20 cellular contexts compared by ENCODE assay signal in genomic region chr12:124354400-124354799, GRCh38. TPM values are rescaled to one million over a fixed set of nuclear protein-coding genes. Genes with fewer than 3 reads are reported as not detected.
A peak's percentile ranks its signal among the peaks of the same experiment; 100 is the strongest.
DNase-seq lines count a peak whose midpoint lies in the region; ATAC-seq and TF ChIP-seq lines count a peak whose summit lies in the region.
"Had no signal": no experiment of that assay in that cellular context is flagged by ENCODE, and none has a peak within 500 bp of the region (broad histone marks: within the 10 kb centered on the region; RNA-seq: fewer than 3 reads in every experiment).

No MANE protein-coding gene starts in this region.

- H3K36me3 ChIP-seq in breast epithelium (no peaks in the 10 kb centered on the region), mammary epithelial cell (ENCODE audit: insufficient read depth, low read length) (peaks cover 22% of the 10 kb centered on the region), gastroesophageal sphincter (peaks cover 0 to 100% of the 10 kb centered on the region in 2 donors), tibial nerve (peaks cover 6 to 100% (median 36%) of the 10 kb centered on the region in 3 donors)

- DNase-seq in breast epithelium (ENCODE audit: low spot score in 2 of 2): no peak
- no peak for DNase-seq in mammary epithelial cell
- DNase-seq in RWPE1 (ENCODE audit: low spot score): no peak
- no peak for DNase-seq in tibial nerve (ENCODE audit: low spot score in 2 of 2)
- no peak for DNase-seq in kidney glomerular epithelial cell (lab: John Stamatoyannopoulos, UW)
- DNase-seq: AML-193; Calu3; CD8-positive, alpha-beta T cell; DMS79 treated with DMSO at 0.1 percent for 48 hours; GF-D8; GOT3; H7; HFFc6 had no signal

- 84% methylated on average over 7 of the region's 13 CpGs for WGBS in mammary epithelial cell (ENCODE audit: low coverage, missing lambda C conversion rate)
- WGBS in gastroesophageal sphincter (ENCODE audit: low coverage in 1 of 2), 2 donors: no CpG with 5 or more reads among the region's 13 CpGs
- 82% methylated on average over 7 to 11 of the region's 13 CpGs for WGBS in tibial nerve, 2 donors

- CTCF ChIA-PET in mammary epithelial cell (lab: Charles Lee; ENCODE audit: low non-redundant PET) (no interaction called here), RWPE1 (lab: Yijun Ruan, JAX) (interaction anchor here (0.6 kb wide), 1 partner anchor 9 kb away, joined by 3 read pairs; no protein-coding TSS in a partner anchor)

- TF ChIP-seq CTCF in breast epithelium (IDR thresholded peaks at IDR 0.05) (no peak), mammary epithelial cell (conservative IDR thresholded peaks at IDR 0.05 in 1 of 2, IDR thresholded peaks at IDR 0.05 in 1 of 2; ENCODE audit: extremely low read depth in 1 of 2, insufficient read depth in 1 of 2, low read depth in 1 of 2, low read length in 2 of 2) (no peak), RWPE1 (conservative IDR thresholded peaks at IDR 0.05; ENCODE audit: low read depth) (no peak), gastroesophageal sphincter (IDR thresholded peaks at IDR 0.05) (no peak), tibial nerve (IDR thresholded peaks at IDR 0.05) (no peak)

- H3K27ac ChIP-seq in breast epithelium (peak overlapping the region; percentile 33 to 68), mammary epithelial cell (ENCODE audit: insufficient read depth, low read depth, low read length) (no peak overlapping the region), RWPE1 (peak overlapping the region; percentile 66), gastroesophageal sphincter (peak overlapping the region in 3 of 4 donors; percentile 26 to 54 (median 35)), tibial nerve (peak overlapping the region in 3 of 4 donors; percentile 19 to 78 (median 60))
- H3K27ac ChIP-seq: 22Rv1 had no signal

- H3K9me3 ChIP-seq in breast epithelium: no peaks in the 10 kb centered on the region
- H3K9me3 ChIP-seq in mammary epithelial cell (replicated peaks; ENCODE audit: insufficient read depth, low read length): no peaks in the 10 kb centered on the region
- no peaks in the 10 kb centered on the region for H3K9me3 ChIP-seq in gastroesophageal sphincter
- H3K9me3 ChIP-seq in tibial nerve: no peaks in the 10 kb centered on the region
- H3K9me3 ChIP-seq: A549 had no signal

- TF ChIP-seq POLR2A in breast epithelium (IDR thresholded peaks at IDR 0.05) (no peak), gastroesophageal sphincter (IDR thresholded peaks at IDR 0.05) (no peak), tibial nerve (IDR thresholded peaks at IDR 0.05) (no peak)

- H3K4me3 ChIP-seq in breast epithelium: no peak overlapping the region
- no peak overlapping the region for H3K4me3 ChIP-seq in mammary epithelial cell (replicated peaks in 1 of 3; ENCODE audit: insufficient read depth in 1 of 3, low read depth in 2 of 3, low read length in 3 of 3)
- no peak overlapping the region for H3K4me3 ChIP-seq in gastroesophageal sphincter
- no peak overlapping the region for H3K4me3 ChIP-seq in tibial nerve
- H3K4me3 ChIP-seq: A549 had no signal

- H3K79me2 ChIP-seq in mammary epithelial cell (ENCODE audit: insufficient read depth, low read length): no peaks in the 10 kb centered on the region

- no peak overlapping the region for H2AFZ ChIP-seq in mammary epithelial cell (ENCODE audit: low read depth, low read length)

- in situ Hi-C loops in mammary epithelial cell (cut with MboI; ENCODE audit: low sequenced_read_pairs in 2 of 2): no loop called here

- POLR2A ChIA-PET in RWPE1 (lab: Yijun Ruan, JAX; ENCODE audit: low non-redundant PET): interaction anchor here (0.6 kb wide), 1 partner anchor 27 kb away, joined by 9 read pairs; no protein-coding TSS in a partner anchor

- H3K9ac ChIP-seq in mammary epithelial cell (ENCODE audit: insufficient read depth, low read length): no peak overlapping the region

- TF ChIP-seq EP300 in gastroesophageal sphincter (IDR thresholded peaks at IDR 0.05) (no peak), tibial nerve (IDR thresholded peaks at IDR 0.05) (no peak)

- H3K4me1 ChIP-seq in breast epithelium (peaks cover 4 to 8% of the 10 kb centered on the region in 2 donors), mammary epithelial cell (ENCODE audit: insufficient read depth, low read length) (no peaks in the 10 kb centered on the region), gastroesophageal sphincter (peaks cover 0 to 54% (median 10%) of the 10 kb centered on the region in 3 donors), tibial nerve (peaks cover 0 to 63% (median 17%) of the 10 kb centered on the region in 4 donors)

- no peaks in the 10 kb centered on the region for H4K20me1 ChIP-seq in mammary epithelial cell (ENCODE audit: insufficient read depth, low read length)

- BruUV-seq in mammary epithelial cell (replicated peaks; lab: Mats Ljungman, UMichigan): no TSS peak

- intact Hi-C loops in breast epithelium (cut with DNase I; ENCODE audit: low total_unique reads) (no loop called here), mammary epithelial cell (cut with micrococcal nuclease) (no loop called here)

- no peak overlapping the region for H3K4me2 ChIP-seq in mammary epithelial cell (ENCODE audit: insufficient read depth, low read depth, low read length)
- H3K4me2 ChIP-seq: A549 had no signal

- dilution Hi-C loops in mammary epithelial cell (cut with HindIII; ENCODE audit: low sequenced_read_pairs): loop anchor here (10.0 kb wide), 2 partner anchors 210 to 380 kb away; no protein-coding TSS in a partner anchor

- H3K27me3 ChIP-seq in breast epithelium (no peaks in the 10 kb centered on the region), mammary epithelial cell (ENCODE audit: insufficient read depth, low read length) (no peaks in the 10 kb centered on the region), gastroesophageal sphincter (no peaks in the 10 kb centered on the region), tibial nerve (no peaks in the 10 kb centered on the region)

- ATAC-seq in gastroesophageal sphincter: no peak
- no peak for ATAC-seq in GM19324 (IDR thresholded peaks at IDR 0.05; ENCODE audit: low FRiP score, unreplicated experiment)
- ATAC-seq: A549; CD8-positive, alpha-beta T cell; HCT116 had no signal

RNA-seq across cellular contexts. Expression of gene RFLNA, which starts 59.5 kb away (rescaled TPM):
- total RNA-seq in breast epithelium (10 to 100 TPM in 1 of 3 donors, 1 to 10 TPM in 1, not detected in 1; 1.3 to 11.4 TPM), mammary epithelial cell (1 to 10 TPM in 1 of 2 donors, not detected in 1; 4.5 TPM), gastroesophageal sphincter (1 to 10 TPM in 1 of 4 donors, under 1 TPM in 2, not detected in 1; 0.39 to 1.2 (median 0.54) TPM), tibial nerve (10 to 100 TPM; 11.4 to 19.4 (median 17.0) TPM)
- polyA plus RNA-seq in mammary epithelial cell: 0.20 TPM
- not detected for polyA minus RNA-seq in mammary epithelial cell
- total RNA-seq: Calu3; CD8-positive, alpha-beta T cell; HFFc6 had no signal
- polyA plus RNA-seq: A549, BJ, IgD-negative memory B cell had no signal
